13 cellular contexts compared by ENCODE assay signal in the genomic region with DNA sequence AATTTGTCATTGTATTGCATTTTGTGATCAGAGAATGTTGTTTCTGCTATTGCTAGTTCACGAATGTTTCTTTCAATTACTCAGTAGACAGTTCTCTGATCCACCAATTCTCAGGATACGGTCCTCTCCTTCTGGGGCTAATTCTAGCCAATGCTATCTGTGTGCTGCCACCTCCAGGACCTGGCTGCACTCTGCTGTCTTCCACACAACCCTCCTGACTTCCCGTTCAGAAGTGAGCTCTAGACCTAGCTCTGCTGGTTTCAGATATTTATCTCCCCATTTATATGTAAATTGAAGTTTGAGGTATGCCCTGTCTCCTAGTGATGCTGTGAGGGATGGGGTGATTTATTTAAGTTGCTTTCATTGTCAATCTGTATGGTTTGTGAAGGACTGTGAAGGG. TPM values are rescaled to one million over a fixed set of nuclear protein-coding genes. Genes with fewer than 3 reads are reported as not detected.
DNase-seq lines count a peak whose midpoint lies in the region; ATAC-seq and TF ChIP-seq lines count a peak whose summit lies in the region.
"Had no signal": no experiment of that assay in that cellular context is flagged by ENCODE, and none has a peak within 500 bp of the region (broad histone marks: within the 10 kb centered on the region; RNA-seq: fewer than 3 reads in every experiment).

No MANE protein-coding gene starts in this region.

- H4K20me1 ChIP-seq in DOHH2 (ENCODE audit: control insufficient read depth, insufficient read depth, low read depth, low read length): no peaks in the 10 kb centered on the region

- H3K9me2 ChIP-seq in DOHH2 (replicated peaks; ENCODE audit: control insufficient read depth, low read length): no peaks in the 10 kb centered on the region

- H3F3A ChIP-seq in DOHH2 (ENCODE audit: control insufficient read depth, insufficient read depth): no peaks in the 10 kb centered on the region

- H3K36me3 ChIP-seq in DOHH2 (ENCODE audit: control insufficient read depth, low read length) (no peaks in the 10 kb centered on the region), WERI-Rb-1 (no peaks in the 10 kb centered on the region)
- H3K36me3 ChIP-seq: lower lobe of right lung, thyroid gland had no signal

- H3K4me1 ChIP-seq in DOHH2 (ENCODE audit: control insufficient read depth, low read length): no peaks in the 10 kb centered on the region
- H3K4me1 ChIP-seq: lower lobe of right lung, thyroid gland had no signal

- TF ChIP-seq CTCF in DOHH2 (IDR thresholded peaks at IDR 0.05; ENCODE audit: low read depth, low read length, poor library complexity, severe bottlenecking) (peak; percentile 8), WERI-Rb-1 (IDR thresholded peaks at IDR 0.05; ENCODE audit: low read depth, low read length) (peak; percentile 43; the same call in 1 of the 2 replicates)

- in situ Hi-C loops in KBM-7 (cut with MboI; ENCODE audit: low pct_unique_long_range_greater_than_20kb, low sequenced_read_pairs): no loop called here

- H3K4me2 ChIP-seq in DOHH2 (ENCODE audit: low read length): no peak overlapping the region
- H3K4me2 ChIP-seq: smooth muscle cell had no signal

- no peak overlapping the region for H3K27ac ChIP-seq in DOHH2 (ENCODE audit: low read depth, low read length)
- no peak overlapping the region for H3K27ac ChIP-seq in WERI-Rb-1
- H3K27ac ChIP-seq: lower lobe of right lung, thyroid gland had no signal

- ATAC-seq in HG03460 (IDR thresholded peaks at IDR 0.05; ENCODE audit: unreplicated experiment) (no peak), GM21515 (IDR thresholded peaks at IDR 0.05; ENCODE audit: unreplicated experiment) (no peak)
- ATAC-seq: lower lobe of right lung had no signal

- DNase-seq in KBM-7 (peak; percentile 49), WERI-Rb-1 (no peak), iPS-NIHi7 (ENCODE audit: extremely low spot score) (peak; percentile 70), NCI-H187 treated with DMSO at 0.1 percent for 48 hours (lab: John Stamatoyannopoulos, UW) (no peak), mucosa of gallbladder (ENCODE audit: low spot score) (no peak)
- DNase-seq: activated naive CD8-positive, alpha-beta T cell treated with anti-CD3 and anti-CD28 coated beads, Interleukin-2, amount 10 ng/mL, durations not matched to agents 7 days and 5 days; lower lobe of right lung; T1000; thyroid gland had no signal

- H3K4me3 ChIP-seq in DOHH2 (ENCODE audit: low read length): no peak overlapping the region
- H3K4me3 ChIP-seq in WERI-Rb-1 (ENCODE audit: low read depth, low read length): no peak overlapping the region
- H3K4me3 ChIP-seq: lower lobe of right lung, smooth muscle cell, thyroid gland had no signal

- H3K9me3 ChIP-seq in DOHH2 (ENCODE audit: control insufficient read depth, insufficient read depth, low read length) (no peaks in the 10 kb centered on the region), WERI-Rb-1 (ENCODE audit: severe bottlenecking) (no peaks in the 10 kb centered on the region)
- H3K9me3 ChIP-seq: lower lobe of right lung, thyroid gland had no signal

- H3K27me3 ChIP-seq in DOHH2 (ENCODE audit: control insufficient read depth, low read length) (no peaks in the 10 kb centered on the region), WERI-Rb-1 (ENCODE audit: insufficient read depth, low read depth, severe bottlenecking) (no peaks in the 10 kb centered on the region)
- H3K27me3 ChIP-seq: thyroid gland had no signal

- no peaks in the 10 kb centered on the region for H3K79me2 ChIP-seq in DOHH2 (ENCODE audit: control insufficient read depth, low read length)

RNA-seq across cellular contexts. Expression of gene UBL7, which starts 21.7 kb away (rescaled TPM):
- total RNA-seq in mucosa of gallbladder: 43.1 TPM

RNA-seq across cellular contexts. Expression of gene SEMA7A, which starts 48.9 kb away (rescaled TPM):
- total RNA-seq in mucosa of gallbladder: 3.2 TPM

RNA-seq across cellular contexts. Expression of gene ARID3B, which starts 58.4 kb away (rescaled TPM):
- 6.8 TPM for total RNA-seq in mucosa of gallbladder

Comparison
In these comparisons a context has a peak if more than half of its experiments do, and no peak if none do; other contexts are left out.
1. DNase-seq: peak in KBM-7 (single experiment) and iPS-NIHi7 (single experiment); none in WERI-Rb-1 (single experiment), NCI-H187 treated with DMSO at 0.1 percent for 48 hours (single experiment) and mucosa of gallbladder (single experiment).